Comparison of ENCODE assay signal across 8 cellular contexts in genomic region chr1:14599173-14599754, GRCh38. TPM values are rescaled to one million over a fixed set of nuclear protein-coding genes. Genes with fewer than 3 reads are reported as not detected.
DNase-seq lines count a peak whose midpoint lies in the region; ATAC-seq and TF ChIP-seq lines count a peak whose summit lies in the region.

No MANE protein-coding gene starts in this region.

- no peak for TF ChIP-seq CTCF in GM10248 (IDR thresholded peaks at IDR 0.05; ENCODE audit: control extremely low read depth, extremely low read depth, low read depth, missing control alignments)
- TF ChIP-seq CTCF in OCI-LY3 (IDR thresholded peaks at IDR 0.05; ENCODE audit: low read depth, low read length) = no peak
- TF ChIP-seq CTCF in heart right ventricle (IDR thresholded peaks at IDR 0.05) = no peak
- TF ChIP-seq CTCF in PC-9 (conservative IDR thresholded peaks at IDR 0.05) = no peak

- peak in 2 of 8 donors; percentile 19 to 23 for ATAC-seq in heart right ventricle

- intact Hi-C loops in heart right ventricle (cut with DNase I) (no loop called here), PC-9 (cut with micrococcal nuclease; ENCODE audit: unreplicated experiment) (no loop called here)

- H3K36me3 ChIP-seq in OCI-LY3 (replicated peaks; ENCODE audit: low read depth, low read length) (no peaks in the 10 kb centered on the region), heart right ventricle (no peaks in the 10 kb centered on the region), rectal smooth muscle tissue (ENCODE audit: control insufficient read depth, insufficient read depth, low read length) (no peaks in the 10 kb centered on the region), PC-9 (ENCODE audit: low read depth) (no peaks in the 10 kb centered on the region)

- H3K36me3 Mint-ChIP-seq in activated T-cell treated with anti-CD3 and anti-CD28 coated beads, Interleukin-2, amount 50 U/mL, for 24 hours (ENCODE audit: low read depth) = no peaks in the 10 kb centered on the region

- peaks cover 14% of the 10 kb centered on the region for H3K4me1 ChIP-seq in OCI-LY3 (ENCODE audit: low read length)
- H3K4me1 ChIP-seq in heart right ventricle = peaks cover 0 to 17% (median 9%) of the 10 kb centered on the region in 9 donors
- H3K4me1 ChIP-seq in rectal smooth muscle tissue (ENCODE audit: control insufficient read depth, insufficient read depth, low read length) = no peaks in the 10 kb centered on the region
- no peaks in the 10 kb centered on the region for H3K4me1 ChIP-seq in PC-9 (replicated peaks; ENCODE audit: insufficient read depth)

- peaks cover 10% of the 10 kb centered on the region for H3K4me1 Mint-ChIP-seq in activated T-cell treated with anti-CD3 and anti-CD28 coated beads, Interleukin-2, amount 50 U/mL, for 24 hours (ENCODE audit: low read depth)

- H3K27ac Mint-ChIP-seq in activated T-cell treated with anti-CD3 and anti-CD28 coated beads, Interleukin-2, amount 50 U/mL, for 24 hours = no peak overlapping the region

- CTCF ChIA-PET in GM10248 (lab: Yijun Ruan, JAX) (interaction anchor here (1.4 to 1.9 kb wide), 2 partner anchors 16 to 47 kb away, joined by 3 to 5 read pairs; no protein-coding TSS in a partner anchor), PC-9 (lab: Charles Lee) (no interaction called here)

- H3K27ac ChIP-seq in OCI-LY3 (ENCODE audit: low read length) = no peak overlapping the region
- no peak overlapping the region for H3K27ac ChIP-seq in heart right ventricle
- H3K27ac ChIP-seq in rectal smooth muscle tissue (ENCODE audit: low read depth, low read length) = no peak overlapping the region
- no peak overlapping the region for H3K27ac ChIP-seq in PC-9

- no peaks in the 10 kb centered on the region for H3K9me3 ChIP-seq in OCI-LY3 (ENCODE audit: insufficient read depth, low read length)
- H3K9me3 ChIP-seq in heart right ventricle = no peaks in the 10 kb centered on the region
- H3K9me3 ChIP-seq in PC-9 (ENCODE audit: insufficient read depth, low read depth) = no peaks in the 10 kb centered on the region

- no peaks in the 10 kb centered on the region for H3K27me3 ChIP-seq in OCI-LY3 (ENCODE audit: low read depth, low read length)
- peaks cover 19 to 99% (median 89%) of the 10 kb centered on the region in 7 donors for H3K27me3 ChIP-seq in heart right ventricle
- H3K27me3 ChIP-seq in rectal smooth muscle tissue (ENCODE audit: control insufficient read depth, insufficient read depth, low read length) = peaks cover 13% of the 10 kb centered on the region
- H3K27me3 ChIP-seq in PC-9 (ENCODE audit: insufficient read depth, low read depth) = peaks cover 18% of the 10 kb centered on the region

- H4K20me1 ChIP-seq in OCI-LY3 (ENCODE audit: insufficient read depth, low read length) (no peaks in the 10 kb centered on the region), PC-9 (ENCODE audit: insufficient read depth) (no peaks in the 10 kb centered on the region)

- peak; percentile 26 for DNase-seq in GM10248 (ENCODE audit: extremely low spot score)
- DNase-seq in heart right ventricle = no peak
- no peak for DNase-seq in activated T-cell treated with anti-CD3 and anti-CD28 coated beads, Interleukin-2, amount 50 U/mL, for 24 hours
- no peak for DNase-seq in NK-92 (lab: John Stamatoyannopoulos, UW; ENCODE audit: unreplicated experiment)
- no peak for DNase-seq in NOMO-1 treated with DMSO at 0.1 percent for 48 hours (lab: John Stamatoyannopoulos, UW; ENCODE audit: unreplicated experiment)
- no peak for DNase-seq in PC-9

- no TSS peak for BruUV-seq in PC-9 (replicated peaks; lab: Mats Ljungman, UMichigan)

- H3K9me2 ChIP-seq in PC-9 (ENCODE audit: insufficient read depth) = no peaks in the 10 kb centered on the region

- H3K9ac ChIP-seq in OCI-LY3 (ENCODE audit: low read length) (no peak overlapping the region), rectal smooth muscle tissue (ENCODE audit: low read length) (no peak overlapping the region)

- peaks cover 77% of the 10 kb centered on the region for H3K27me3 Mint-ChIP-seq in activated T-cell treated with anti-CD3 and anti-CD28 coated beads, Interleukin-2, amount 50 U/mL, for 24 hours

- no peaks in the 10 kb centered on the region for H3F3A ChIP-seq in PC-9 (ENCODE audit: insufficient read depth, low read depth)

- H3K4me3 ChIP-seq in OCI-LY3 (ENCODE audit: low read length) (no peak overlapping the region), heart right ventricle (peak overlapping the region in 9 of 10 donors; percentile 30 to 50 (median 45)), rectal smooth muscle tissue (ENCODE audit: low read length) (peak overlapping the region; percentile 60), PC-9 (no peak overlapping the region)

- 0 to 1% methylated on average over 44 to 45 of the region's 45 CpGs for WGBS in heart right ventricle, 2 donors

- H3K79me2 ChIP-seq in OCI-LY3 (ENCODE audit: low read length) = no peaks in the 10 kb centered on the region
- H3K79me2 ChIP-seq in PC-9 (ENCODE audit: low read depth) = no peaks in the 10 kb centered on the region

- peak overlapping the region; percentile 34 for H3K4me2 ChIP-seq in OCI-LY3 (ENCODE audit: low read length)
- no peak overlapping the region for H3K4me2 ChIP-seq in PC-9

- POLR2A ChIA-PET in GM10248 (lab: Yijun Ruan, JAX) (no interaction called here), PC-9 (lab: Charles Lee; ENCODE audit: unreplicated experiment) (no interaction called here)

- H3K4me3 Mint-ChIP-seq in activated T-cell treated with anti-CD3 and anti-CD28 coated beads, Interleukin-2, amount 50 U/mL, for 24 hours = no peak overlapping the region

- H2AFZ ChIP-seq in OCI-LY3 (ENCODE audit: low read depth, low read length) = no peak overlapping the region
- no peak overlapping the region for H2AFZ ChIP-seq in PC-9

- H3K9me3 Mint-ChIP-seq in activated T-cell treated with anti-CD3 and anti-CD28 coated beads, Interleukin-2, amount 50 U/mL, for 24 hours = no peaks in the 10 kb centered on the region

RNA-seq across cellular contexts. Expression of gene KAZN, which starts 0.8 kb away (rescaled TPM):
- 1 to 10 TPM; 1.1 to 6.5 (median 2.1) TPM for total RNA-seq in heart right ventricle
- 1 to 10 TPM; 1.6 to 1.9 TPM for polyA plus RNA-seq in heart right ventricle
- 15.6 TPM in 2 replicates for total RNA-seq in PC-9 (2021)

Comparison
In these comparisons a context has a peak if more than half of its experiments do, and no peak if none do; other contexts are left out.
1. H3K4me3 ChIP-seq: peak in heart right ventricle (9 of 10) and rectal smooth muscle tissue (single experiment); none in OCI-LY3 (single experiment) and PC-9 (single experiment).